Comparison of ENCODE assay signal across 1 cellular context in the genomic region with DNA sequence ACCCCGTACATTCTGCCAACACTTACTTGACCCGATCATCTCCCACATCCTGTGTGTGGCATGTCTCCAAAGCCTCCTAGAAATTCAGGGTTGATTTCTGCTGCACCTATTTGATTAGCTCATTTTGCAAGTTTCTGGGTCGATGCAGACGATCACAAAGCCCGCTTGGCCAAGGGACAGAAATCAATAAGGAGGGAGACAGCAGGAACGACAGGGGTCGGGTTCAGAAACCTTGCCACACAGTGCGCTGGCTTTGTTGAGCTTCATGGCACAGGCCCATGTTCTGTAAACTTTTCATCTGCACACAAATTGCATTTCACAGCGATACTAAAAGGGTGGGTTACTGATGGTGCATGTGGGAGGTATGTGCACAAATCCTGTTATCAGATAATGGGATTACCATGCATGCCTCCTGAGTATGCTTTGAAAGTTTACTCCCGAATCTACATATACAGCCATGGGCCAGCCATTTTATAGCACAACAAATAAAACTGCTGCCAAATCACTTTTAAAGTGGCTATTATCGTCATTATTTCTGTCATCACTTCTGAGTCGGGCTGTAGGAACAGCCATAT.
TF ChIP-seq lines count a peak whose summit lies in the region.

No MANE protein-coding gene starts in this region.

TF ChIP-seq in HEK293, 187 proteins besides CTCF, POLR2A, EP300 and RAD21 (continued from another document and continues in another):
- TF ChIP-seq ZBTB48 (tag by site-specific recombination; IDR thresholded peaks at IDR 0.05), result no peak
- TF ChIP-seq PRDM10 (tag by site-specific recombination; IDR thresholded peaks at IDR 0.05), result no peak
- TF ChIP-seq EGR2 (tag by site-specific recombination; IDR thresholded peaks at IDR 0.05; ENCODE audit: low read depth), result peak; percentile 85
- TF ChIP-seq ZNF645 (tag by site-specific recombination; IDR thresholded peaks at IDR 0.05), result peak; percentile 86; the same call in 1 of the 2 replicates
- TF ChIP-seq ZSCAN4 (tag by site-specific recombination; IDR thresholded peaks at IDR 0.05), result peak; percentile 67
- TF ChIP-seq, protein P1, sequence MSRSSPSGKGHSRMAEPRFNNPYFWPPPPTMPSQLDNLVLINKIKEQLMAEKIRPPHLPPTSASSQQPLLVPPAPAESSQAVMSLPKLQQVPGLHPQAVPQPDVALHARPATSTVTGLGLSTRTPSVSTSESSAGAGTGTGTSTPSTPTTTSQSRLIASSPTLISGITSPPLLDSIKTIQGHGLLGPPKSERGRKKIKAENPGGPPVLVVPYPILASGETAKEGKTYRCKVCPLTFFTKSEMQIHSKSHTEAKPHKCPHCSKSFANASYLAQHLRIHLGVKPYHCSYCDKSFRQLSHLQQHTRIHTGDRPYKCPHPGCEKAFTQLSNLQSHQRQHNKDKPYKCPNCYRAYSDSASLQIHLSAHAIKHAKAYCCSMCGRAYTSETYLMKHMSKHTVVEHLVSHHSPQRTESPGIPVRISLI (tag by site-specific recombination; IDR thresholded peaks at IDR 0.05), result peak; percentile 40; the same call in 1 of the 2 replicates
- TF ChIP-seq ZBTB21 (tag by site-specific recombination; IDR thresholded peaks at IDR 0.05), result peak; percentile 71; the same call in 1 of the 2 replicates
- peak; percentile 94 for TF ChIP-seq IKZF3 (tag by site-specific recombination; IDR thresholded peaks at IDR 0.05)
- TF ChIP-seq TSHZ1 (tag by site-specific recombination; IDR thresholded peaks at IDR 0.05; ENCODE audit: borderline replicate concordance), result peak; percentile 86
- TF ChIP-seq ZNF791 (tag by site-specific recombination; IDR thresholded peaks at IDR 0.05), result no peak
- peak; percentile 94 for TF ChIP-seq ZNF366 (tag by site-specific recombination; conservative IDR thresholded peaks at IDR 0.05)
- TF ChIP-seq OVOL3 (tag by site-specific recombination; IDR thresholded peaks at IDR 0.05), result peak; percentile 84
- peak; percentile 100 for TF ChIP-seq WT1 (tag by site-specific recombination; IDR thresholded peaks at IDR 0.05)
- TF ChIP-seq ZIC2 (tag by site-specific recombination; IDR thresholded peaks at IDR 0.05), result peak; percentile 59
- peak; percentile 64 for TF ChIP-seq KLF1 (tag by site-specific recombination; IDR thresholded peaks at IDR 0.05)
- TF ChIP-seq ZNF621 (tag by site-specific recombination; IDR thresholded peaks at IDR 0.05), result no peak
- TF ChIP-seq ZNF558 (tag by site-specific recombination; IDR thresholded peaks at IDR 0.05), result peak; percentile 94
- peak; percentile 52; the same call in 1 of the 2 replicates for TF ChIP-seq YY2 (tag by site-specific recombination; IDR thresholded peaks at IDR 0.05)
- no peak for TF ChIP-seq ZNF626 (tag by site-specific recombination; IDR thresholded peaks at IDR 0.05)
- TF ChIP-seq SP7 (tag by site-specific recombination; IDR thresholded peaks at IDR 0.05), result peak; percentile 99
- peak; percentile 78; the same call in 1 of the 2 replicates for TF ChIP-seq ZNF501 (tag by site-specific recombination; IDR thresholded peaks at IDR 0.05)
- no peak for TF ChIP-seq ZNF155 (tag by site-specific recombination; IDR thresholded peaks at IDR 0.05)
- TF ChIP-seq YY1 (tag by site-specific recombination; IDR thresholded peaks at IDR 0.05), result peak; percentile 57; the same call in 1 of the 2 replicates
- 0 out of 2 replicates have a peak, but pooled peaks have one; percentile 32 for TF ChIP-seq ZNF10 (tag by site-specific recombination; IDR thresholded peaks at IDR 0.05)
- TF ChIP-seq, protein P2, sequence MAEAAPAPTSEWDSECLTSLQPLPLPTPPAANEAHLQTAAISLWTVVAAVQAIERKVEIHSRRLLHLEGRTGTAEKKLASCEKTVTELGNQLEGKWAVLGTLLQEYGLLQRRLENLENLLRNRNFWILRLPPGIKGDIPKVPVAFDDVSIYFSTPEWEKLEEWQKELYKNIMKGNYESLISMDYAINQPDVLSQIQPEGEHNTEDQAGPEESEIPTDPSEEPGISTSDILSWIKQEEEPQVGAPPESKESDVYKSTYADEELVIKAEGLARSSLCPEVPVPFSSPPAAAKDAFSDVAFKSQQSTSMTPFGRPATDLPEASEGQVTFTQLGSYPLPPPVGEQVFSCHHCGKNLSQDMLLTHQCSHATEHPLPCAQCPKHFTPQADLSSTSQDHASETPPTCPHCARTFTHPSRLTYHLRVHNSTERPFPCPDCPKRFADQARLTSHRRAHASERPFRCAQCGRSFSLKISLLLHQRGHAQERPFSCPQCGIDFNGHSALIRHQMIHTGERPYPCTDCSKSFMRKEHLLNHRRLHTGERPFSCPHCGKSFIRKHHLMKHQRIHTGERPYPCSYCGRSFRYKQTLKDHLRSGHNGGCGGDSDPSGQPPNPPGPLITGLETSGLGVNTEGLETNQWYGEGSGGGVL (tag by site-specific recombination; IDR thresholded peaks at IDR 0.05), result peak; percentile 82
- TF ChIP-seq KLF17 (tag by site-specific recombination; IDR thresholded peaks at IDR 0.05), result peak; percentile 94
- TF ChIP-seq ZNF394 (tag by site-specific recombination; IDR thresholded peaks at IDR 0.05; ENCODE audit: borderline replicate concordance), result peak; percentile 64
- peak; percentile 19; the same call in 1 of the 2 replicates for TF ChIP-seq SP2 (tag by site-specific recombination; IDR thresholded peaks at IDR 0.05)
- 0 out of 2 replicates have a peak, but pooled peaks have one; percentile 20 for TF ChIP-seq ZNF221 (tag by site-specific recombination; IDR thresholded peaks at IDR 0.05; ENCODE audit: borderline replicate concordance)
- TF ChIP-seq ZNF433 (tag by site-specific recombination; IDR thresholded peaks at IDR 0.05; ENCODE audit: low read depth), result no peak
- TF ChIP-seq ZSCAN30 (tag by site-specific recombination; IDR thresholded peaks at IDR 0.05), result peak; percentile 84
- TF ChIP-seq MYNN (tag by site-specific recombination; IDR thresholded peaks at IDR 0.05; ENCODE audit: borderline replicate concordance), result no peak
- peak; percentile 93 for TF ChIP-seq ZXDB (tag by site-specific recombination; IDR thresholded peaks at IDR 0.05)
- peak; percentile 85 for TF ChIP-seq ZBTB17 (tag by site-specific recombination; IDR thresholded peaks at IDR 0.05)
- 0 out of 2 replicates have a peak, but pooled peaks have one; percentile 19 for TF ChIP-seq SCRT2 (tag by site-specific recombination; IDR thresholded peaks at IDR 0.05)
- peak; percentile 82; the same call in 1 of the 2 replicates for TF ChIP-seq ZEB2 (tag by site-specific recombination; IDR thresholded peaks at IDR 0.05)
- TF ChIP-seq OSR2 (tag by site-specific recombination; IDR thresholded peaks at IDR 0.05), result peak; percentile 99
- 0 out of 2 replicates have a peak, but pooled peaks have one; percentile 60 for TF ChIP-seq ZNF19 (tag by site-specific recombination; IDR thresholded peaks at IDR 0.05; ENCODE audit: low read depth)
- TF ChIP-seq ZNF658 (tag by site-specific recombination; IDR thresholded peaks at IDR 0.05), result no peak
- TF ChIP-seq KLF10 (tag by site-specific recombination; IDR thresholded peaks at IDR 0.05), result peak; percentile 79
- TF ChIP-seq PRDM4 (tag by site-specific recombination; IDR thresholded peaks at IDR 0.05), result peak; percentile 93
- TF ChIP-seq TCF7L2 (IDR thresholded peaks at IDR 0.05; ENCODE audit: borderline replicate concordance, low read depth, low read length), result peak; percentile 95
